ENCODE assay signal across 13 cellular contexts in the genomic region with DNA sequence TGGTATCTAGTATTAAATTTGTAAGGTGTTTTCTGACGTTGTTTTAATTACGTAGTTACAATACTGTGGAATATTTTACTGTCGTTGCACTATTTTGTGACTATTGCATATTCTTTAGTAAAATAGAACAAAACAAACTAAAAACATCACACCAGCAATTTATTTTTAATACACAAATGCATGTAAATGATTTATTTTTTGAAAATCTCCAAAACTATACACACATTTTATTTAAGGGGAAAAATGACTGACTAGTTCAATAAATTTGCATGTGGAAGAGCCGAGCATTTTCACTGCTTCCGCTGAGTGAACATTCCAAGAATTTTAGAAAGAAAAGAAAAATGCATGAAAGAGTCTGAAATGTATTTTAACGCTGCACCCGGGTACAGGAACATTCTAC.
"Had no signal": no experiment of that assay in that cellular context is flagged by ENCODE, and none has a peak within 500 bp of the region (broad histone marks: within the 10 kb centered on the region; RNA-seq: fewer than 3 reads in every experiment).

No MANE protein-coding gene starts in this region.

- H3K9me3 Mint-ChIP-seq: activated CD4-positive, alpha-beta memory T cell treated with anti-CD3 and anti-CD28 coated beads, Interleukin-2, amount 10 ng/mL, durations not matched to agents 7 days and 5 days; activated naive CD4-positive, alpha-beta T cell treated with anti-CD3 and anti-CD28 coated beads, Interleukin-2, amount 10 ng/mL, durations not matched to agents 7 days and 5 days; activated T-cell treated with anti-CD3 and anti-CD28 coated beads, Interleukin-2, amount 50 U/mL, for 24 hours had no signal

- H3K27me3 ChIP-seq: colonic mucosa, tibial artery had no signal

- H3K4me3 Mint-ChIP-seq: activated CD4-positive, alpha-beta memory T cell treated with anti-CD3 and anti-CD28 coated beads, Interleukin-2, amount 10 ng/mL, durations not matched to agents 7 days and 5 days; activated naive CD4-positive, alpha-beta T cell treated with anti-CD3 and anti-CD28 coated beads, Interleukin-2, amount 10 ng/mL, durations not matched to agents 7 days and 5 days; activated T-cell treated with anti-CD3 and anti-CD28 coated beads, Interleukin-2, amount 50 U/mL, for 24 hours; naive thymus-derived CD4-positive, alpha-beta T cell; T-helper 17 cell had no signal

- H3K36me3 Mint-ChIP-seq: activated naive CD4-positive, alpha-beta T cell treated with anti-CD3 and anti-CD28 coated beads, Interleukin-2, amount 10 ng/mL, durations not matched to agents 7 days and 5 days; naive thymus-derived CD4-positive, alpha-beta T cell had no signal

- H3K36me3 ChIP-seq: colonic mucosa, tibial artery had no signal

- ATAC-seq: naive thymus-derived CD4-positive, alpha-beta T cell; psoas muscle; sciatic nerve; T-helper 17 cell had no signal

- H3K4me3 ChIP-seq: colonic mucosa, psoas muscle, tibial artery had no signal

- H3K4me1 ChIP-seq: colonic mucosa, psoas muscle, tibial artery had no signal

- DNase-seq: activated CD4-positive, alpha-beta memory T cell treated with anti-CD3 and anti-CD28 coated beads, Interleukin-2, amount 10 ng/mL, durations not matched to agents 7 days and 5 days; activated CD4-positive, alpha-beta T cell treated with anti-CD3 and anti-CD28 coated beads for 4 hours; activated naive CD4-positive, alpha-beta T cell treated with anti-CD3 and anti-CD28 coated beads, Interleukin-2, amount 10 ng/mL, durations not matched to agents 7 days and 5 days; activated T-cell treated with anti-CD3 and anti-CD28 coated beads, Interleukin-2, amount 50 U/mL, for 24 hours; colonic mucosa; foreskin fibroblast; naive thymus-derived CD4-positive, alpha-beta T cell; psoas muscle; Right ventricle myocardium superior; stimulated activated CD4-positive, alpha-beta T cell treated with anti-CD3 and anti-CD28 coated beads, Interleukin-1b, Interleukin-23, amount 100 ng/mL, for 48 hours; T-helper 17 cell; tibial artery had no signal

- H3K9me3 ChIP-seq: colonic mucosa, psoas muscle, tibial artery had no signal

- H3K27me3 Mint-ChIP-seq: activated CD4-positive, alpha-beta memory T cell treated with anti-CD3 and anti-CD28 coated beads, Interleukin-2, amount 10 ng/mL, durations not matched to agents 7 days and 5 days; activated naive CD4-positive, alpha-beta T cell treated with anti-CD3 and anti-CD28 coated beads, Interleukin-2, amount 10 ng/mL, durations not matched to agents 7 days and 5 days; activated T-cell treated with anti-CD3 and anti-CD28 coated beads, Interleukin-2, amount 50 U/mL, for 24 hours; naive thymus-derived CD4-positive, alpha-beta T cell; T-helper 17 cell had no signal

- H3K4me1 Mint-ChIP-seq: activated CD4-positive, alpha-beta memory T cell treated with anti-CD3 and anti-CD28 coated beads, Interleukin-2, amount 10 ng/mL, durations not matched to agents 7 days and 5 days; activated naive CD4-positive, alpha-beta T cell treated with anti-CD3 and anti-CD28 coated beads, Interleukin-2, amount 10 ng/mL, durations not matched to agents 7 days and 5 days; naive thymus-derived CD4-positive, alpha-beta T cell; T-helper 17 cell had no signal

- H3K27ac Mint-ChIP-seq: activated CD4-positive, alpha-beta memory T cell treated with anti-CD3 and anti-CD28 coated beads, Interleukin-2, amount 10 ng/mL, durations not matched to agents 7 days and 5 days; activated naive CD4-positive, alpha-beta T cell treated with anti-CD3 and anti-CD28 coated beads, Interleukin-2, amount 10 ng/mL, durations not matched to agents 7 days and 5 days; activated T-cell treated with anti-CD3 and anti-CD28 coated beads, Interleukin-2, amount 50 U/mL, for 24 hours; naive thymus-derived CD4-positive, alpha-beta T cell; T-helper 17 cell had no signal

- H3K27ac ChIP-seq: colonic mucosa, psoas muscle, tibial artery had no signal
